9 cellular contexts compared by ENCODE assay signal in genomic region chr7:33886100-33886623, GRCh38. TPM values are rescaled to one million over a fixed set of nuclear protein-coding genes. Genes with fewer than 3 reads are reported as not detected.
DNase-seq lines count a peak whose midpoint lies in the region; ATAC-seq and TF ChIP-seq lines count a peak whose summit lies in the region.
"Had no signal": no experiment of that assay in that cellular context is flagged by ENCODE, and none has a peak within 500 bp of the region (broad histone marks: within the 10 kb centered on the region; RNA-seq: fewer than 3 reads in every experiment).

No MANE protein-coding gene starts in this region.

- H3K27ac ChIP-seq in SK-N-MC: peak overlapping the region; percentile 88
- no peak overlapping the region for H3K27ac ChIP-seq in CD4-positive, alpha-beta memory T cell (ENCODE audit: low read depth, low read length)

- BruUV-seq in Calu3 (replicated peaks; lab: Mats Ljungman, UMichigan): no TSS peak

- no peaks in the 10 kb centered on the region for H3K36me3 ChIP-seq in SK-N-MC (ENCODE audit: insufficient read depth, low read length)
- no peaks in the 10 kb centered on the region for H3K36me3 ChIP-seq in CD4-positive, alpha-beta memory T cell (ENCODE audit: insufficient read depth, low read length)

- H3K4me1 ChIP-seq in CD4-positive, alpha-beta memory T cell (ENCODE audit: insufficient read depth, low read length): no peaks in the 10 kb centered on the region

- H3K27me3 ChIP-seq in CD4-positive, alpha-beta memory T cell (ENCODE audit: insufficient read depth, low read length): no peaks in the 10 kb centered on the region

- H3K36me3 Mint-ChIP-seq in Calu3 (ENCODE audit: insufficient read depth, unreplicated experiment): no peaks in the 10 kb centered on the region
- no peaks in the 10 kb centered on the region for H3K36me3 Mint-ChIP-seq in CD4-positive, alpha-beta memory T cell

- H3K9ac ChIP-seq in SK-N-MC (ENCODE audit: insufficient read length): peak overlapping the region; percentile 14

- intact Hi-C loops in Calu3 (cut with micrococcal nuclease; ENCODE audit: unreplicated experiment): no loop called here
- intact Hi-C loops in CD4-positive, alpha-beta memory T cell (cut with micrococcal nuclease): no loop called here

- no peak overlapping the region for H3K4me3 Mint-ChIP-seq in Calu3 (ENCODE audit: low read depth, unreplicated experiment)
- no peak overlapping the region for H3K4me3 Mint-ChIP-seq in CD4-positive, alpha-beta memory T cell

- H3K27ac Mint-ChIP-seq in Calu3 (ENCODE audit: unreplicated experiment): no peak overlapping the region
- H3K27ac Mint-ChIP-seq in CD4-positive, alpha-beta memory T cell: no peak overlapping the region

- no peak for TF ChIP-seq CTCF in Calu3 (IDR thresholded peaks at IDR 0.05; ENCODE audit: unreplicated experiment)

- no peak for ATAC-seq in activated CD4-positive, CD25-positive, alpha-beta regulatory T cell treated with anti-CD3 and anti-CD28 coated beads, Interleukin-2, amount 50 U/mL, for 24 hours
- ATAC-seq in HG03025 (IDR thresholded peaks at IDR 0.05; ENCODE audit: low FRiP score, unreplicated experiment): no peak

- H3K27me3 Mint-ChIP-seq in Calu3 (ENCODE audit: unreplicated experiment): peaks cover 81% of the 10 kb centered on the region
- H3K27me3 Mint-ChIP-seq in CD4-positive, alpha-beta memory T cell: peaks cover 4 to 7% of the 10 kb centered on the region in 2 donors

- CTCF ChIA-PET in Calu3 (lab: Charles Lee): interaction anchor here (1.1 to 2.0 kb wide), 2 partner anchors 9 to 170 kb away, joined by 3 to 5 read pairs; no protein-coding TSS in a partner anchor
- CTCF ChIA-PET in HEK293T (lab: Yijun Ruan, JAX): interaction anchor here (0.6 to 3.3 kb wide), 10 partner anchors 9 to 175 kb away, joined by 3 to 20 read pairs (median 6); no protein-coding TSS in a partner anchor
- CTCF ChIA-PET in CD4-positive, alpha-beta memory T cell (lab: Charles Lee; ENCODE audit: partially characterized antibody): interaction anchor here (1.9 to 2.2 kb wide), 2 partner anchors 9 kb away, joined by 4 to 8 read pairs; no protein-coding TSS in a partner anchor

- POLR2A ChIA-PET in HEK293T (lab: Yijun Ruan, JAX): interaction anchor here (1.2 to 1.9 kb wide), 3 partner anchors 13 to 164 kb away, joined by 3 to 5 read pairs (median 3); no protein-coding TSS in a partner anchor
- POLR2A ChIA-PET in CD4-positive, alpha-beta memory T cell (lab: Charles Lee; ENCODE audit: partially characterized antibody): no interaction called here

- H3K4me1 Mint-ChIP-seq in Calu3 (ENCODE audit: low read depth, unreplicated experiment): no peaks in the 10 kb centered on the region
- H3K4me1 Mint-ChIP-seq in CD4-positive, alpha-beta memory T cell: no peaks in the 10 kb centered on the region

- peak; percentile 41 for DNase-seq in Calu3
- DNase-seq in HEK293T (ENCODE audit: extremely low spot score): peak; percentile 81
- DNase-seq in SK-N-MC (ENCODE audit: low read depth, low spot score): no peak
- peak; percentile 20 for DNase-seq in iPS-NIHi7 (ENCODE audit: extremely low spot score)
- DNase-seq in CD4-positive, alpha-beta memory T cell: no peak
- DNase-seq in activated gamma-delta T cell treated with Interleukin-2 at 50 U/mL for 16 hours: no peak
- DNase-seq: activated CD4-positive, CD25-positive, alpha-beta regulatory T cell had no signal

- no peaks in the 10 kb centered on the region for H3K9me3 Mint-ChIP-seq in Calu3 (ENCODE audit: low read depth, unreplicated experiment)
- peaks cover 0 to 2% (median 0%) of the 10 kb centered on the region in 8 donors for H3K9me3 Mint-ChIP-seq in CD4-positive, alpha-beta memory T cell

- H3K9me3 ChIP-seq in SK-N-MC (ENCODE audit: low read depth, low read length): no peaks in the 10 kb centered on the region
- H3K9me3 ChIP-seq in CD4-positive, alpha-beta memory T cell (ENCODE audit: control insufficient read depth in 1 of 2, low read length in 2 of 2): no peaks in the 10 kb centered on the region

- H3K4me3 ChIP-seq in SK-N-MC: peak overlapping the region; percentile 57
- no peak overlapping the region for H3K4me3 ChIP-seq in CD4-positive, alpha-beta memory T cell (ENCODE audit: low read length in 2 of 2)

TF ChIP-seq in HEK293T, 16 proteins besides CTCF, POLR2A, EP300 and RAD21:
- TF ChIP-seq CTBP1 (IDR thresholded peaks at IDR 0.05; ENCODE audit: borderline replicate concordance): peak; percentile 34; the same call in 1 of the 2 replicates
- TF ChIP-seq ZNF384 (IDR thresholded peaks at IDR 0.05): 0 out of 2 replicates have a peak, but pooled peaks have one; percentile 2
- peak; percentile 18; the same call in 1 of the 2 replicates for TF ChIP-seq PKNOX1 (IDR thresholded peaks at IDR 0.05)
- TF ChIP-seq FOXK2 (IDR thresholded peaks at IDR 0.05): no peak
- no peak for TF ChIP-seq SUZ12 (IDR thresholded peaks at IDR 0.05)
- TF ChIP-seq ARNT (IDR thresholded peaks at IDR 0.05): peak; percentile 72
- TF ChIP-seq LEF1 (IDR thresholded peaks at IDR 0.05; ENCODE audit: borderline replicate concordance): no peak
- no peak for TF ChIP-seq TARDBP (IDR thresholded peaks at IDR 0.05)

RNA-seq across cellular contexts. Expression of gene BMPER, which starts 19.2 kb away (rescaled TPM):
- total RNA-seq in Calu3 (2022): not detected in 2 replicates
- total RNA-seq in CD4-positive, alpha-beta memory T cell: under 1 TPM in 1 of 2 experiments, not detected in 1; 0.30 TPM
- polyA plus RNA-seq in CD4-positive, alpha-beta memory T cell: under 1 TPM in 1 of 2 donors, not detected in 1; 0.24 TPM

Comparison
In these comparisons a context has a peak if more than half of its experiments do, and no peak if none do; other contexts are left out.
1. DNase-seq: peak in Calu3 (single experiment), HEK293T (single experiment) and iPS-NIHi7 (single experiment); none in SK-N-MC (single experiment), CD4-positive, alpha-beta memory T cell (0 of 5) and activated gamma-delta T cell treated with Interleukin-2 at 50 U/mL for 16 hours (single experiment).